Comparison of ENCODE assay signal across 10 cellular contexts in genomic region chr9:128607642-128608350, GRCh38. TPM values are rescaled to one million over a fixed set of nuclear protein-coding genes. Genes with fewer than 3 reads are reported as not detected.
DNase-seq lines count a peak whose midpoint lies in the region; ATAC-seq and TF ChIP-seq lines count a peak whose summit lies in the region.
"Had no signal": no experiment of that assay in that cellular context is flagged by ENCODE, and none has a peak within 500 bp of the region (broad histone marks: within the 10 kb centered on the region; RNA-seq: fewer than 3 reads in every experiment).

No MANE protein-coding gene starts in this region.

- 11 to 13% methylated on average over 16 of the region's 16 CpGs for WGBS in aorta, 2 donors
- 76 to 83% (median 82%) methylated on average over 15 to 16 of the region's 16 CpGs for WGBS in ovary, 3 donors

- TF ChIP-seq POLR2A in ovary (IDR thresholded peaks at IDR 0.05): no peak

- H3K27me3 ChIP-seq in aorta (ENCODE audit: control insufficient read depth in 1 of 2, insufficient read depth in 2 of 2, low read length in 1 of 2) (no peaks in the 10 kb centered on the region), ovary (no peaks in the 10 kb centered on the region)

- peak overlapping the region; percentile 24 to 49 for H3K27ac ChIP-seq in aorta (ENCODE audit: low read depth in 1 of 2, low read length in 2 of 2)
- no peak overlapping the region for H3K27ac ChIP-seq in ovary
- H3K27ac ChIP-seq: 22Rv1 had no signal

- H3K36me3 ChIP-seq in aorta (ENCODE audit: control insufficient read depth in 1 of 2, insufficient read depth in 2 of 2, low read length in 1 of 2) (peaks cover 10 to 22% of the 10 kb centered on the region in 2 donors), ovary (no peaks in the 10 kb centered on the region)

- no peak for TF ChIP-seq EP300 in ovary (IDR thresholded peaks at IDR 0.05)

- DNase-seq in NCI-H1694 (lab: John Stamatoyannopoulos, UW) (peak; percentile 4), NCI-H1694 treated with DMSO at 0.1 percent for 48 hours (lab: John Stamatoyannopoulos, UW) (no peak), cerebellar nuclear complex (lab: John Stamatoyannopoulos, UW) (peak; percentile 92 to 98), left lobe of liver (ENCODE audit: low spot score) (peak; percentile 98), aorta (peak; percentile 92 to 94), ovary (no peak)
- DNase-seq: activated CD4-positive, alpha-beta T cell treated with anti-CD3 and anti-CD28 coated beads for 48 hours had no signal

- no peaks in the 10 kb centered on the region for H3K4me1 ChIP-seq in aorta (ENCODE audit: control insufficient read depth in 1 of 2, insufficient read depth in 2 of 2, low read length in 2 of 2)
- H3K4me1 ChIP-seq in ovary (ENCODE audit: insufficient read depth): no peaks in the 10 kb centered on the region

- no peak overlapping the region for H3K4me3 ChIP-seq in aorta (ENCODE audit: low read length in 2 of 2)
- H3K4me3 ChIP-seq in ovary: no peak overlapping the region

- TF ChIP-seq CTCF in ovary (IDR thresholded peaks at IDR 0.05): no peak

- intact Hi-C loops in aorta (cut with DNase I) (no loop called here), ovary (cut with DNase I) (no loop called here)

- ATAC-seq in left lobe of liver (peak; percentile 91), aorta (ENCODE audit: low FRiP score) (peak; percentile 90), GM19035 (IDR thresholded peaks at IDR 0.05; ENCODE audit: unreplicated experiment) (no peak), HG02588 (IDR thresholded peaks at IDR 0.05; ENCODE audit: unreplicated experiment) (no peak)

- H3K9me3 ChIP-seq in aorta (ENCODE audit: control insufficient read depth, low read length) (no peaks in the 10 kb centered on the region), ovary (no peaks in the 10 kb centered on the region)

RNA-seq across cellular contexts. Expression of gene DYNC2I2, which starts 48.9 kb away (rescaled TPM):
- total RNA-seq in left lobe of liver (24.1 TPM), aorta (10 to 100 TPM in 1 of 2 donors, 1 to 10 TPM in 1; 9.0 to 15.3 TPM), ovary (10 to 100 TPM; 17.7 to 87.5 (median 25.8) TPM)
- polyA plus RNA-seq in aorta (10 to 100 TPM; 20.2 to 55.3 TPM), ovary (10 to 100 TPM in 1 of 2 donors, 1 to 10 TPM in 1; 2.0 to 28.0 TPM)

RNA-seq across cellular contexts. Expression of gene SPTAN1, which starts 55.4 kb away (rescaled TPM):
- total RNA-seq in left lobe of liver: 75.7 TPM
- 100 to 1,000 TPM; 384 to 504 TPM for total RNA-seq in aorta
- polyA plus RNA-seq in aorta: 100 to 1,000 TPM in 1 of 2 donors, 10 to 100 TPM in 1; 94.4 to 237 TPM
- total RNA-seq in ovary: 100 to 1,000 TPM; 140 to 301 (median 261) TPM
- 100 to 1,000 TPM; 120 to 241 TPM for polyA plus RNA-seq in ovary

Comparison
In these comparisons a context has a peak if more than half of its experiments do, and no peak if none do; other contexts are left out.
1. DNase-seq: peak in NCI-H1694 (single experiment), cerebellar nuclear complex (2 of 2), left lobe of liver (single experiment) and aorta (2 of 2); none in NCI-H1694 treated with DMSO at 0.1 percent for 48 hours (single experiment) and ovary (0 of 5).
2. ATAC-seq: peak in left lobe of liver (single experiment) and aorta (single experiment); none in GM19035 (single experiment) and HG02588 (single experiment).
3. H3K27ac ChIP-seq: peak in aorta (2 of 2); none in ovary (0 of 2).